ENCODE assay signal across 9 cellular contexts in genomic region chr14:39015360-39015961, GRCh38.
DNase-seq lines count a peak whose midpoint lies in the region; ATAC-seq, FAIRE-seq and TF ChIP-seq lines count a peak whose summit lies in the region.
"Had no signal": no experiment of that assay in that cellular context is flagged by ENCODE, and none has a peak within 500 bp of the region (broad histone marks: within the 10 kb centered on the region; RNA-seq: fewer than 3 reads in every experiment).

No MANE protein-coding gene starts in this region.

- H3K36me3 ChIP-seq in BJ (ENCODE audit: control insufficient read depth, insufficient read depth, low read length) (no peaks in the 10 kb centered on the region), ascending aorta (no peaks in the 10 kb centered on the region)

- CTCF ChIA-PET in BJ (lab: Yijun Ruan, JAX): interaction anchor here (0.8 to 2.8 kb wide), 17 partner anchors 8 to 1111 kb away, joined by 3 to 15 read pairs (median 5); no protein-coding TSS in a partner anchor

- peaks cover 6% of the 10 kb centered on the region for H3K4me1 Mint-ChIP-seq in stimulated activated effector memory CD8-positive, alpha-beta T cell treated with anti-CD3 and anti-CD28 coated beads, Interleukin-12 subunit alpha, Interleukin-12 subunit beta, amount 100 ng/mL, for 72 hours

- peak; percentile 79 for TF ChIP-seq CTCF in BJ (IDR thresholded peaks at IDR 0.05; ENCODE audit: insufficient read depth, low read depth, low read length)
- peak; percentile 52 for TF ChIP-seq CTCF in GM13976 (IDR thresholded peaks at IDR 0.05; ENCODE audit: borderline replicate concordance, control extremely low read depth, extremely low read depth, insufficient read depth, missing control alignments)
- TF ChIP-seq CTCF in ascending aorta (IDR thresholded peaks at IDR 0.05): peak; percentile 35 to 78 (median 75)

- H3K4me1 ChIP-seq in ascending aorta: no peaks in the 10 kb centered on the region

- H3K27ac ChIP-seq in ascending aorta: no peak overlapping the region
- H3K27ac ChIP-seq: skin epidermis had no signal

- H3K9me3 ChIP-seq in ascending aorta: no peaks in the 10 kb centered on the region

- peaks cover 6% of the 10 kb centered on the region for H3K36me3 Mint-ChIP-seq in stimulated activated effector memory CD8-positive, alpha-beta T cell treated with anti-CD3 and anti-CD28 coated beads, Interleukin-12 subunit alpha, Interleukin-12 subunit beta, amount 100 ng/mL, for 72 hours

- no peaks in the 10 kb centered on the region for H3K9me3 Mint-ChIP-seq in stimulated activated effector memory CD8-positive, alpha-beta T cell treated with anti-CD3 and anti-CD28 coated beads, Interleukin-12 subunit alpha, Interleukin-12 subunit beta, amount 100 ng/mL, for 72 hours

- H3K27me3 ChIP-seq in BJ (ENCODE audit: control insufficient read depth, insufficient read depth, low read length) (no peaks in the 10 kb centered on the region), ascending aorta (no peaks in the 10 kb centered on the region)

- H3K4me3 Mint-ChIP-seq in stimulated activated effector memory CD8-positive, alpha-beta T cell treated with anti-CD3 and anti-CD28 coated beads, Interleukin-12 subunit alpha, Interleukin-12 subunit beta, amount 100 ng/mL, for 72 hours: no peak overlapping the region

- peak; percentile 89 for ATAC-seq in HG02885 (IDR thresholded peaks at IDR 0.05; ENCODE audit: poor library complexity, unreplicated experiment)
- no peak for ATAC-seq in stimulated activated effector memory CD8-positive, alpha-beta T cell treated with anti-CD3 and anti-CD28 coated beads, Interleukin-12 subunit alpha, Interleukin-12 subunit beta, amount 100 ng/mL, for 72 hours

- H3K4me3 ChIP-seq in BJ (ENCODE audit: low read depth, low read length): no peak overlapping the region
- H3K4me3 ChIP-seq in ascending aorta: no peak overlapping the region
- H3K4me3 ChIP-seq: skin epidermis had no signal

- no peak for FAIRE-seq in urothelium cell line (lab: Jason Lieb, UNC)

- intact Hi-C loops in ascending aorta (cut with DNase I): loop anchor here (10.0 kb wide), 2 partner anchors 141 to 1111 kb away; no protein-coding TSS in a partner anchor

- no peak for DNase-seq in BJ (ENCODE audit: low read depth)
- peak; percentile 69 for DNase-seq in GM13976 (ENCODE audit: low spot score)
- peak; percentile 35 for DNase-seq in NCI-H2196 treated with DMSO at 0.1 percent for 48 hours (lab: John Stamatoyannopoulos, UW; ENCODE audit: unreplicated experiment)
- DNase-seq in ascending aorta (ENCODE audit: low spot score in 2 of 2): no peak
- DNase-seq in iris pigment epithelial cell (ENCODE audit: low read depth): peak; percentile 71
- peak; percentile 37 for DNase-seq in urothelium cell line (ENCODE audit: low spot score)
- DNase-seq in stimulated activated effector memory CD8-positive, alpha-beta T cell treated with anti-CD3 and anti-CD28 coated beads, Interleukin-12 subunit alpha, Interleukin-12 subunit beta, amount 100 ng/mL, for 72 hours (ENCODE audit: low spot score in 2 of 2): no peak

- in situ Hi-C loops in GM13976 (cut with MboI; ENCODE audit: low sequenced_read_pairs, unreplicated experiment): no loop called here

- POLR2A ChIA-PET in BJ (lab: Charles Lee): no interaction called here

- H3K27ac Mint-ChIP-seq in stimulated activated effector memory CD8-positive, alpha-beta T cell treated with anti-CD3 and anti-CD28 coated beads, Interleukin-12 subunit alpha, Interleukin-12 subunit beta, amount 100 ng/mL, for 72 hours: no peak overlapping the region

Comparison
In these comparisons a context has a peak if more than half of its experiments do, and no peak if none do; other contexts are left out.
1. DNase-seq: peak in GM13976 (single experiment), NCI-H2196 treated with DMSO at 0.1 percent for 48 hours (single experiment), iris pigment epithelial cell (single experiment) and urothelium cell line (single experiment); none in BJ (single experiment), ascending aorta (0 of 2) and stimulated activated effector memory CD8-positive, alpha-beta T cell treated with anti-CD3 and anti-CD28 coated beads, Interleukin-12 subunit alpha, Interleukin-12 subunit beta, amount 100 ng/mL, for 72 hours (0 of 2).
2. Peak in every context shown above with its lines, with median percentiles within 50 percentile points of each other: CTCF ChIP-seq.